In genomic region chr7:93399642-93400041, GRCh38 we compare ENCODE assay signal across 9 cellular contexts.
"Had no signal": no experiment of that assay in that cellular context is flagged by ENCODE, and none has a peak within 500 bp of the region (broad histone marks: within the 10 kb centered on the region; RNA-seq: fewer than 3 reads in every experiment).

No MANE protein-coding gene starts in this region.

- H3K4me3 ChIP-seq: GM23248, HAP-1 had no signal

- H3K27me3 Mint-ChIP-seq: IgD-negative memory B cell had no signal

- H2AFZ ChIP-seq: GM23248 had no signal

- H3K4me1 ChIP-seq: HAP-1 had no signal

- H3K4me1 Mint-ChIP-seq: IgD-negative memory B cell had no signal

- FAIRE-seq: HepG2, HTR-8/SVneo had no signal

- DNase-seq: GM23248, H7, HFFc6, KG1 had no signal

- H3K36me3 ChIP-seq: HAP-1 had no signal

- H3K9ac ChIP-seq: GM23248 had no signal

- ATAC-seq: HCT116, HepG2 had no signal

- H3K4me3 Mint-ChIP-seq: HFFc6, IgD-negative memory B cell had no signal

- H3K9me3 Mint-ChIP-seq: HFFc6 had no signal

- H3K27ac ChIP-seq: GM23248 had no signal

- H3K27ac Mint-ChIP-seq: HFFc6 had no signal

- H3K9me3 ChIP-seq: HAP-1 had no signal
